1 cellular context compared by ENCODE assay signal in genomic region chr1:81208441-81208840, GRCh38.
TF ChIP-seq lines count a peak whose summit lies in the region.

No MANE protein-coding gene starts in this region.

TF ChIP-seq in HepG2, 621 proteins besides CTCF, POLR2A, EP300 and RAD21:
- TF ChIP-seq ZNF513 (CRISPR knock-in tag; conservative IDR thresholded peaks at IDR 0.05): no peak
- TF ChIP-seq CEBPB (IDR thresholded peaks at IDR 0.05; ENCODE audit: borderline replicate concordance, low read depth, low read length): 0 out of 2 replicates have a peak, but pooled peaks have one; percentile 5
